Comparison of ENCODE assay signal across 25 cellular contexts in the genomic region with DNA sequence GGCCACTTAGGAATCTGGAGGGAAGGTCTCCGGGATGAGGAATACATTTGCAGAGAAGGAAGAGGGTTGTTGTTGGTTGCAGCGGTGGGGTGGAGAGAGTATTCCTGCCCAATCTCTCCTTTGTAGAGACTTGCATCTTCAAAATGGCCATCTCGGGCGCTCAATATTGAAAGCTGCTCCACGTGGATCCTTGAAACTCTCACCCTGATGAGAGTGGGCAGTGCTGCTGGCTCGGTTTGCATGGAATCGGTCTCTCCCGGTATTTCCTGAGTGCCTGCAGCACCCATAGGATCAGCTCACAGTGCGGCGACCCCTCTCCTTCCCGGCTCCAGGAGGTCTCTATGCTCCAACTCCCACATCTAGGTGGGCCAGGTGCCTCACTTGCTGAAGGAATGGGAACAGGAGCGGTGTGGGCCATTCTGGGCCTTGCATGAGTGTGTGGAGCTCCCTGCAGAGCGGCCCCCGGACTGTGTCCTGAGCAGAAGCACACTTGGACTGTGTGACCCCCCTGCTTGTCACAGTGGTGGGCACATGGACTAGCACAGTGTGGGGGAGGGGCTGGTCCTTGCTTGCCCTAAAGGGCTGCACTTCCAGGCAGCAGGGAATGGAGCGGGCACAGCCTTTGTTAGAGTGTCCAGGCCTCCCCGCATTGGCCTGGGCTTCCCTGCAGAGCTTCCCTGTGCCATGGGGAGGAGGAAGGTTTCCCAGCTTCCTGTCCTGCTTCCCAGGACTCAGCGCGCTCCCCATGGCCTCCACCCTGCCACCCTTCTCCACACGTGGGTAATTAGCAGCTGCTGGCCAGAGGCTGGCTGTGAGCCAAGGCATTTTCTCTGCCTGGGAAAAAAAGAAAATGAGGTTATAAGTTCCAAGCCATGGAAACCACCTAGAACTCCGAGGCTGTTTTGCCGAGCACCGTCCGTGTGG.
DNase-seq lines count a peak whose midpoint lies in the region; ATAC-seq and TF ChIP-seq lines count a peak whose summit lies in the region.
"Had no signal": no experiment of that assay in that cellular context is flagged by ENCODE, and none has a peak within 500 bp of the region (broad histone marks: within the 10 kb centered on the region; RNA-seq: fewer than 3 reads in every experiment).

No MANE protein-coding gene starts in this region.

- H2AFZ ChIP-seq in neural progenitor cell (replicated peaks) = no peak overlapping the region
- H2AFZ ChIP-seq: GM23338 had no signal

- H3K4me1 Mint-ChIP-seq in neural progenitor cell = peaks cover 29% of the 10 kb centered on the region
- H3K4me1 Mint-ChIP-seq in activated T-helper 2 cell treated with anti-CD3 and anti-CD28 coated beads, Interferon-gamma antibody, Interleukin-2, Interleukin-4, amounts not matched to agents 10 μg/mL and 5 μg/mL and 100 μg/mL, durations not matched to agents 14 hours and 24 hours and 36 hours (ENCODE audit: low read depth) = peaks cover 10% of the 10 kb centered on the region
- H3K4me1 Mint-ChIP-seq: immature natural killer cell, natural killer cell had no signal

- intact Hi-C loops in activated T-helper 2 cell treated with anti-CD3 and anti-CD28 coated beads, Interferon-gamma antibody, Interleukin-2, Interleukin-4, amounts not matched to agents 10 μg/mL and 5 μg/mL and 100 μg/mL, durations not matched to agents 14 hours and 24 hours and 36 hours (cut with micrococcal nuclease) = no loop called here

- no peak overlapping the region for H3K9ac ChIP-seq in BLaER1
- H3K9ac ChIP-seq in neural progenitor cell = no peak overlapping the region

- peak overlapping the region; percentile 6 for H3K27ac Mint-ChIP-seq in neural progenitor cell
- H3K27ac Mint-ChIP-seq in activated T-helper 2 cell treated with anti-CD3 and anti-CD28 coated beads, Interferon-gamma antibody, Interleukin-2, Interleukin-4, amounts not matched to agents 10 μg/mL and 5 μg/mL and 100 μg/mL, durations not matched to agents 14 hours and 24 hours and 36 hours = no peak overlapping the region
- H3K27ac Mint-ChIP-seq: activated CD8-positive, alpha-beta T cell treated with anti-CD3 and anti-CD28 coated beads, Interleukin-2, amount 10 ng/mL, durations not matched to agents 7 days and 5 days; activated naive CD8-positive, alpha-beta T cell treated with anti-CD3 and anti-CD28 coated beads for 36 hours; GM23338; immature natural killer cell; natural killer cell had no signal

- TF ChIP-seq CTCF in HEK293 (tag by site-specific recombination; IDR thresholded peaks at IDR 0.05) (no peak), neural progenitor cell (IDR thresholded peaks at IDR 0.05) (no peak)

- H3K27me3 ChIP-seq in BLaER1 = no peaks in the 10 kb centered on the region
- H3K27me3 ChIP-seq in neural progenitor cell = no peaks in the 10 kb centered on the region

- H3K4me3 ChIP-seq in BLaER1 (no peak overlapping the region), HEK293 (ENCODE audit: low read depth, low read length) (no peak overlapping the region), neural progenitor cell (no peak overlapping the region)
- H3K4me3 ChIP-seq: gastrocnemius medialis, GM12878, GM23338 had no signal

- H3K9me3 Mint-ChIP-seq in neural progenitor cell = peaks cover 2% of the 10 kb centered on the region
- H3K9me3 Mint-ChIP-seq in activated T-helper 2 cell treated with anti-CD3 and anti-CD28 coated beads, Interferon-gamma antibody, Interleukin-2, Interleukin-4, amounts not matched to agents 10 μg/mL and 5 μg/mL and 100 μg/mL, durations not matched to agents 14 hours and 24 hours and 36 hours = no peaks in the 10 kb centered on the region
- H3K9me3 Mint-ChIP-seq: activated naive CD8-positive, alpha-beta T cell treated with anti-CD3 and anti-CD28 coated beads for 36 hours; natural killer cell had no signal

- H3K4me2 ChIP-seq in BLaER1 (0 out of 2 replicates have a peak overlapping the region, but pooled peaks have one; percentile 9), neural progenitor cell (no peak overlapping the region)
- H3K4me2 ChIP-seq: GM23338 had no signal

- H3K79me2 ChIP-seq in neural progenitor cell (ENCODE audit: low read depth) = no peaks in the 10 kb centered on the region

- H3K27me3 Mint-ChIP-seq in neural progenitor cell (ENCODE audit: insufficient read depth, low read depth) = peaks cover 10% of the 10 kb centered on the region
- H3K27me3 Mint-ChIP-seq in activated T-helper 2 cell treated with anti-CD3 and anti-CD28 coated beads, Interferon-gamma antibody, Interleukin-2, Interleukin-4, amounts not matched to agents 10 μg/mL and 5 μg/mL and 100 μg/mL, durations not matched to agents 14 hours and 24 hours and 36 hours (ENCODE audit: low read depth) = peaks cover 18% of the 10 kb centered on the region

- H4K20me1 ChIP-seq in BLaER1 = no peaks in the 10 kb centered on the region
- H4K20me1 ChIP-seq in neural progenitor cell (ENCODE audit: low read depth) = no peaks in the 10 kb centered on the region

- CTCF ChIA-PET in HEK293 (lab: Yijun Ruan, JAX) = interaction anchor here (1.1 to 2.4 kb wide), 2 partner anchors 11 to 479 kb away, joined by 5 to 9 read pairs; no protein-coding TSS in a partner anchor

- no peaks in the 10 kb centered on the region for H3K36me3 Mint-ChIP-seq in neural progenitor cell
- H3K36me3 Mint-ChIP-seq in activated T-helper 2 cell treated with anti-CD3 and anti-CD28 coated beads, Interferon-gamma antibody, Interleukin-2, Interleukin-4, amounts not matched to agents 10 μg/mL and 5 μg/mL and 100 μg/mL, durations not matched to agents 14 hours and 24 hours and 36 hours (ENCODE audit: low read depth) = no peaks in the 10 kb centered on the region
- H3K36me3 Mint-ChIP-seq: activated naive CD8-positive, alpha-beta T cell treated with anti-CD3 and anti-CD28 coated beads for 36 hours; immature natural killer cell; natural killer cell had no signal

- ATAC-seq in left lobe of liver = no peak
- ATAC-seq: gastrocnemius medialis, GM12878, GM23338, natural killer cell had no signal

- POLR2A ChIA-PET in HEK293 (lab: Yijun Ruan, JAX) = no interaction called here

- H3K27ac ChIP-seq in BLaER1 (no peak overlapping the region), HEK293 (ENCODE audit: extremely low read depth, low read depth, low read length) (no peak overlapping the region), neural progenitor cell (no peak overlapping the region)
- H3K27ac ChIP-seq: gastrocnemius medialis had no signal

- H3K36me3 ChIP-seq in BLaER1 = no peaks in the 10 kb centered on the region
- no peaks in the 10 kb centered on the region for H3K36me3 ChIP-seq in HEK293 (ENCODE audit: control insufficient read depth in 2 of 2, insufficient read depth in 1 of 2, low read length in 2 of 2)
- H3K36me3 ChIP-seq in neural progenitor cell = no peaks in the 10 kb centered on the region
- H3K36me3 ChIP-seq: gastrocnemius medialis had no signal

- peaks cover 17% of the 10 kb centered on the region for H3F3A ChIP-seq in neural progenitor cell (ENCODE audit: low read depth)

- DNase-seq in dermis blood vessel endothelial cell = peak; percentile 15
- no peak for DNase-seq in neural progenitor cell (ENCODE audit: low spot score)
- DNase-seq in NCI-H226 = no peak
- DNase-seq in activated T-helper 2 cell treated with anti-CD3 and anti-CD28 coated beads, Interferon-gamma antibody, Interleukin-2, Interleukin-4, amounts not matched to agents 10 μg/mL and 5 μg/mL and 100 μg/mL, durations not matched to agents 14 hours and 24 hours and 36 hours (ENCODE audit: low spot score) = no peak
- DNase-seq in left lobe of liver (ENCODE audit: low spot score) = no peak
- no peak for DNase-seq in stimulated activated naive CD4-positive, alpha-beta T cell treated with Interleukin-2 at 50 U/mL for 16 hours (lab: John Stamatoyannopoulos, UW)
- DNase-seq: activated T-cell treated with anti-CD3 and anti-CD28 coated beads for 4 hours; aorta; central memory CD4-positive, alpha-beta T cell; gastrocnemius medialis; hippocampal formation; immature natural killer cell; IMR-90; midbrain; natural killer cell; NCI-H1048; NCI-H187; NCI-H2227 treated with DMSO at 0.1 percent for 48 hours; NCI-H774 had no signal

- H3K4me3 Mint-ChIP-seq in neural progenitor cell = no peak overlapping the region
- H3K4me3 Mint-ChIP-seq in activated T-helper 2 cell treated with anti-CD3 and anti-CD28 coated beads, Interferon-gamma antibody, Interleukin-2, Interleukin-4, amounts not matched to agents 10 μg/mL and 5 μg/mL and 100 μg/mL, durations not matched to agents 14 hours and 24 hours and 36 hours (ENCODE audit: low read depth) = no peak overlapping the region
- H3K4me3 Mint-ChIP-seq: activated CD8-positive, alpha-beta T cell treated with anti-CD3 and anti-CD28 coated beads, Interleukin-2, amount 10 ng/mL, durations not matched to agents 7 days and 5 days; activated naive CD8-positive, alpha-beta T cell treated with anti-CD3 and anti-CD28 coated beads for 36 hours; GM23338; immature natural killer cell; natural killer cell had no signal

- H3K9me3 ChIP-seq in BLaER1 = no peaks in the 10 kb centered on the region
- H3K9me3 ChIP-seq in HEK293 (ENCODE audit: control insufficient read depth, insufficient read depth, low read depth, low read length) = no peaks in the 10 kb centered on the region
- H3K9me3 ChIP-seq in neural progenitor cell (ENCODE audit: low read depth) = no peaks in the 10 kb centered on the region
- H3K9me3 ChIP-seq: gastrocnemius medialis had no signal

- peaks cover 62% of the 10 kb centered on the region for H3K4me1 ChIP-seq in BLaER1
- peaks cover 3% of the 10 kb centered on the region; the same call in 1 of the 2 replicates for H3K4me1 ChIP-seq in HEK293 (ENCODE audit: control insufficient read depth, insufficient read depth, low read length)
- H3K4me1 ChIP-seq in neural progenitor cell = peaks cover 6% of the 10 kb centered on the region
- H3K4me1 ChIP-seq: gastrocnemius medialis had no signal

TF ChIP-seq in HEK293, 187 proteins besides CTCF, POLR2A, EP300 and RAD21 (continues in another document):
- TF ChIP-seq ZNF776 (tag by site-specific recombination; IDR thresholded peaks at IDR 0.05; ENCODE audit: borderline replicate concordance) (no peak), GLI2 (tag by site-specific recombination; IDR thresholded peaks at IDR 0.05; ENCODE audit: borderline replicate concordance, low read depth) (no peak), ZEB2 (tag by site-specific recombination; IDR thresholded peaks at IDR 0.05) (no peak), ZNF544 (tag by site-specific recombination; IDR thresholded peaks at IDR 0.05) (no peak), ZNF391 (tag by site-specific recombination; IDR thresholded peaks at IDR 0.05; ENCODE audit: borderline replicate concordance, low read depth) (no peak), ZBTB20 (tag by site-specific recombination; IDR thresholded peaks at IDR 0.05) (peak; percentile 33; the same call in 1 of the 2 replicates), ZNF132 (tag by site-specific recombination; IDR thresholded peaks at IDR 0.05; ENCODE audit: borderline replicate concordance) (no peak), ZNF76 (tag by site-specific recombination; IDR thresholded peaks at IDR 0.05; ENCODE audit: borderline replicate concordance, low read depth) (no peak)
